12 cellular contexts compared by ENCODE assay signal in genomic region chr14:35368583-35368982, GRCh38. TPM values are rescaled to one million over a fixed set of nuclear protein-coding genes. Genes with fewer than 3 reads are reported as not detected.
DNase-seq lines count a peak whose midpoint lies in the region; ATAC-seq, FAIRE-seq and TF ChIP-seq lines count a peak whose summit lies in the region.
"Had no signal": no experiment of that assay in that cellular context is flagged by ENCODE, and none has a peak within 500 bp of the region (broad histone marks: within the 10 kb centered on the region; RNA-seq: fewer than 3 reads in every experiment).

No MANE protein-coding gene starts in this region.

- no peak for ATAC-seq in HepG2
- ATAC-seq in right lobe of liver, result no peak
- no peak for ATAC-seq in aorta (ENCODE audit: low FRiP score)
- no peak for ATAC-seq in HG02588 (IDR thresholded peaks at IDR 0.05; ENCODE audit: unreplicated experiment)

- POLR2A ChIA-PET in HepG2 (lab: Yijun Ruan, JAX), result interaction anchor here (0.6 to 4.6 kb wide), 11 partner anchors 8 to 77 kb away, joined by 3 to 25 read pairs (median 8); partner anchors contain the start of genes NFKBIA and PSMA6

- no peak for DNase-seq in HepG2 (ENCODE audit: low spot score)
- no peak for DNase-seq in right lobe of liver
- DNase-seq in neuronal stem cell (ENCODE audit: low spot score), result no peak
- peak; percentile 43 to 76 for DNase-seq in aorta
- DNase-seq in HFFc6, result no peak
- no peak for DNase-seq in stimulated activated naive CD4-positive, alpha-beta T cell (lab: John Stamatoyannopoulos, UW)
- DNase-seq: effector CD4-positive, alpha-beta T cell; EL had no signal

- TF ChIP-seq EP300 in HepG2 (IDR thresholded peaks at IDR 0.05; ENCODE audit: low read depth in 2 of 2, low read length in 2 of 2) (no peak), HepG2 (CRISPR knock-in tag; IDR thresholded peaks at IDR 0.05; ENCODE audit: borderline replicate concordance) (no peak)

- H3K36me3 Mint-ChIP-seq in dendritic cell treated with granulocyte-macrophage colony-stimulating factor and Interleukin-4, amounts not matched to agents 40 ng/mL and 50 ng/mL, for 4 days (ENCODE audit: low read depth), result peaks cover 6% of the 10 kb centered on the region
- peaks cover 9% of the 10 kb centered on the region for H3K36me3 Mint-ChIP-seq in HFFc6 (ENCODE audit: low read depth)

- H3K4me1 Mint-ChIP-seq in dendritic cell treated with granulocyte-macrophage colony-stimulating factor and Interleukin-4, amounts not matched to agents 40 ng/mL and 50 ng/mL, for 4 days (ENCODE audit: low read depth), result peaks cover 55% of the 10 kb centered on the region
- H3K4me1 Mint-ChIP-seq in HFFc6 (ENCODE audit: low read depth), result peaks cover 56% of the 10 kb centered on the region

- H3K27ac ChIP-seq in HepG2 (ENCODE audit: extremely low read length, insufficient read depth, low read length) (no peak overlapping the region), right lobe of liver (no peak overlapping the region), neuronal stem cell (replicated peaks; ENCODE audit: low read length) (no peak overlapping the region), aorta (ENCODE audit: low read depth in 1 of 2, low read length in 2 of 2) (no peak overlapping the region)
- H3K27ac ChIP-seq: neutrophil had no signal

- no peak overlapping the region for H2AFZ ChIP-seq in HepG2 (ENCODE audit: low read length)
- peak overlapping the region; percentile 74 for H2AFZ ChIP-seq in neuronal stem cell (ENCODE audit: low read length)

- no TSS peak for BruUV-seq in HepG2 (replicated peaks; lab: Mats Ljungman, UMichigan)

- no peaks in the 10 kb centered on the region for H3K79me1 ChIP-seq in neuronal stem cell (ENCODE audit: low read depth, low read length)

- TF ChIP-seq POLR2A in HepG2 (IDR thresholded peaks at IDR 0.05; ENCODE audit: insufficient read depth in 1 of 2, low read depth in 2 of 2, low read length in 2 of 2), result no peak
- TF ChIP-seq POLR2A in right lobe of liver (IDR thresholded peaks at IDR 0.05), result no peak

- H2BK12ac ChIP-seq in neuronal stem cell (ENCODE audit: low read length), result no peak overlapping the region

- H3K9me3 Mint-ChIP-seq in dendritic cell treated with granulocyte-macrophage colony-stimulating factor and Interleukin-4, amounts not matched to agents 40 ng/mL and 50 ng/mL, for 4 days, result peaks cover 9% of the 10 kb centered on the region
- H3K9me3 Mint-ChIP-seq in HFFc6, result peaks cover 8% of the 10 kb centered on the region

- no peak overlapping the region for H3K4me3 ChIP-seq in HepG2 (replicated peaks in 1 of 3; ENCODE audit: insufficient read depth in 1 of 3, low read depth in 2 of 3, low read length in 3 of 3)
- H3K4me3 ChIP-seq in right lobe of liver, result no peak overlapping the region
- H3K4me3 ChIP-seq in neuronal stem cell (ENCODE audit: low read length in 2 of 2), result no peak overlapping the region
- no peak overlapping the region for H3K4me3 ChIP-seq in aorta (ENCODE audit: low read length in 2 of 2)

- H3K18ac ChIP-seq in neuronal stem cell (ENCODE audit: low read length), result no peak overlapping the region

- peak overlapping the region; percentile 42 for H2AK5ac ChIP-seq in neuronal stem cell (ENCODE audit: low read depth, low read length)

- H3K4ac ChIP-seq in neuronal stem cell (ENCODE audit: low read length), result no peak overlapping the region

- H4K8ac ChIP-seq in neuronal stem cell (ENCODE audit: low read depth, low read length), result no peak overlapping the region

- no peaks in the 10 kb centered on the region for H3K27me3 Mint-ChIP-seq in dendritic cell treated with granulocyte-macrophage colony-stimulating factor and Interleukin-4, amounts not matched to agents 40 ng/mL and 50 ng/mL, for 4 days
- H3K27me3 Mint-ChIP-seq in HFFc6 (ENCODE audit: insufficient read depth), result peaks cover 2% of the 10 kb centered on the region; the same call in 1 of the 2 replicates

- H3K36me3 ChIP-seq in HepG2 (replicated peaks in 1 of 2; ENCODE audit: control insufficient read depth in 1 of 2, insufficient read depth in 2 of 2, low read length in 2 of 2) (no peaks in the 10 kb centered on the region), right lobe of liver (no peaks in the 10 kb centered on the region), neuronal stem cell (replicated peaks in 1 of 2; ENCODE audit: control insufficient read depth in 2 of 2, insufficient read depth in 2 of 2, low read length in 2 of 2) (no peaks in the 10 kb centered on the region), aorta (ENCODE audit: control insufficient read depth in 1 of 2, insufficient read depth in 2 of 2, low read length in 1 of 2) (no peaks in the 10 kb centered on the region)
- H3K36me3 ChIP-seq: neutrophil had no signal

- peak overlapping the region; percentile 59 for H2BK15ac ChIP-seq in neuronal stem cell (ENCODE audit: low read length)

- 19% methylated on average over 10 of the region's 10 CpGs for WGBS in HepG2 (ENCODE audit: low lambda C conversion rate)
- 17% methylated on average over 2 of the region's 10 CpGs for WGBS in right lobe of liver (ENCODE audit: insufficient coverage, low coverage, low lambda C conversion rate, missing lambda C conversion rate)
- WGBS in neuronal stem cell (ENCODE audit: extremely low coverage in 2 of 2, insufficient read length in 2 of 2, insufficient replicate concordance in 1 of 2), 2 donors, result no CpG with 5 or more reads among the region's 10 CpGs
- WGBS in aorta, 2 donors, result 19 to 20% methylated on average over 10 of the region's 10 CpGs

- no peak for TF ChIP-seq CTCF in HepG2 (CRISPR knock-in tag; IDR thresholded peaks at IDR 0.05)
- no peak for TF ChIP-seq CTCF in right lobe of liver (IDR thresholded peaks at IDR 0.05)
- TF ChIP-seq CTCF in HFFc6 (IDR thresholded peaks at IDR 0.05), result no peak

- H3K27me3 ChIP-seq in HepG2 (ENCODE audit: control insufficient read depth in 1 of 2, insufficient read depth in 2 of 2, low read length in 2 of 2), result 0 out of 5 replicates have a peak, but pooled peaks cover 0 to 6% of the 10 kb centered on the region in 2 experiments
- H3K27me3 ChIP-seq in right lobe of liver, result no peaks in the 10 kb centered on the region
- H3K27me3 ChIP-seq in neuronal stem cell (ENCODE audit: control insufficient read depth in 3 of 3, insufficient read depth in 3 of 3, low read depth in 1 of 3, low read length in 3 of 3), result no peaks in the 10 kb centered on the region
- H3K27me3 ChIP-seq in aorta (ENCODE audit: control insufficient read depth in 1 of 2, insufficient read depth in 2 of 2, low read length in 1 of 2), result no peaks in the 10 kb centered on the region
- H3K27me3 ChIP-seq: neutrophil had no signal

- in situ Hi-C loops in HepG2 (cut with HindIII; ENCODE audit: extremely low pct_ligation_motif_present, low pct_unique_long_range_greater_than_20kb), result no loop called here

- TF ChIP-seq RAD21 in HepG2 (CRISPR knock-in tag; IDR thresholded peaks at IDR 0.05), result no peak

- H3K4me3 Mint-ChIP-seq in dendritic cell treated with granulocyte-macrophage colony-stimulating factor and Interleukin-4, amounts not matched to agents 40 ng/mL and 50 ng/mL, for 4 days, result no peak overlapping the region
- H3K4me3 Mint-ChIP-seq in HFFc6, result no peak overlapping the region

- H3K9ac ChIP-seq in HepG2 (ENCODE audit: insufficient read depth, low read depth, low read length) (no peak overlapping the region), neuronal stem cell (ENCODE audit: low read depth, low read length, poor library complexity) (no peak overlapping the region)

- H3K27ac Mint-ChIP-seq in dendritic cell treated with granulocyte-macrophage colony-stimulating factor and Interleukin-4, amounts not matched to agents 40 ng/mL and 50 ng/mL, for 4 days, result peak overlapping the region; percentile 98
- H3K27ac Mint-ChIP-seq in HFFc6, result no peak overlapping the region

- CTCF ChIA-PET in HepG2 (lab: Yijun Ruan, JAX; ENCODE audit: low intra/inter-chr PET ratio, low total read pairs), result no interaction called here

- peak overlapping the region; percentile 17 for H3K14ac ChIP-seq in neuronal stem cell (ENCODE audit: low read length)

- H3K23ac ChIP-seq in neuronal stem cell (ENCODE audit: low read depth, low read length, poor library complexity), result no peak overlapping the region

- H3K4me2 ChIP-seq in HepG2 (ENCODE audit: low read depth, low read length), result peak overlapping the region; percentile 22
- no peak overlapping the region for H3K4me2 ChIP-seq in neuronal stem cell (ENCODE audit: insufficient read depth, low read length, poor library complexity, severe bottlenecking)

- peaks cover 11% of the 10 kb centered on the region for H3K9me3 ChIP-seq in HepG2 (ENCODE audit: low read length)
- no peaks in the 10 kb centered on the region for H3K9me3 ChIP-seq in right lobe of liver
- peaks cover 0 to 10% of the 10 kb centered on the region in 2 donors for H3K9me3 ChIP-seq in neuronal stem cell (replicated peaks in 1 of 2; ENCODE audit: control insufficient read depth in 2 of 2, insufficient read depth in 1 of 2, low read depth in 1 of 2, low read length in 2 of 2)
- peaks cover 1% of the 10 kb centered on the region for H3K9me3 ChIP-seq in aorta (ENCODE audit: control insufficient read depth, low read length)
- H3K9me3 ChIP-seq: neutrophil had no signal

- intact Hi-C loops in HepG2 (cut with micrococcal nuclease; ENCODE audit: unreplicated experiment) (loop anchor here (5.0 kb wide), 1 partner anchor 34 kb away; the partner anchor contains the start of gene NFKBIA), right lobe of liver (cut with DNase I) (no loop called here), aorta (cut with DNase I) (no loop called here)
- intact Hi-C loops in dendritic cell treated with granulocyte-macrophage colony-stimulating factor and Interleukin-4, amounts not matched to agents 40 ng/mL and 50 ng/mL, for 4 days (cut with micrococcal nuclease), result loop anchor here (5.0 kb wide), 1 partner anchor 36 kb away; no protein-coding TSS in a partner anchor

- FAIRE-seq in HepG2 (lab: Jason Lieb, UNC), result no peak
- FAIRE-seq: frontal cortex had no signal

- H3K79me2 ChIP-seq in HepG2 (ENCODE audit: insufficient read depth, low read length), result no peaks in the 10 kb centered on the region

- H2BK5ac ChIP-seq in neuronal stem cell (ENCODE audit: low read length), result peak overlapping the region; percentile 60

- H4K20me1 ChIP-seq in HepG2 (ENCODE audit: insufficient read depth, low read length), result no peaks in the 10 kb centered on the region

- no peak overlapping the region for H2BK120ac ChIP-seq in neuronal stem cell (ENCODE audit: low read depth, low read length)

- H3K4me1 ChIP-seq in HepG2 (ENCODE audit: insufficient read depth, low read length) (peaks cover 59% of the 10 kb centered on the region), right lobe of liver (peaks cover 0 to 12% (median 0%) of the 10 kb centered on the region in 4 donors), neuronal stem cell (ENCODE audit: control insufficient read depth in 2 of 2, insufficient read depth in 1 of 2, low read depth in 1 of 2, low read length in 2 of 2) (peaks cover 26 to 35% of the 10 kb centered on the region in 2 donors), aorta (ENCODE audit: control insufficient read depth in 1 of 2, insufficient read depth in 2 of 2, low read length in 2 of 2) (no peaks in the 10 kb centered on the region)

- H4K91ac ChIP-seq in neuronal stem cell (ENCODE audit: low read depth, low read length, poor library complexity), result no peak overlapping the region

RNA-seq across cellular contexts. Expression of gene NFKBIA, which starts 36.0 kb away (rescaled TPM):
- total RNA-seq in HepG2 (2016; rRNA removed; fragmentation: Illumina TruSeq; extraction: Trizol), result 232 and 319 TPM in 2 replicates
- 103 and 116 TPM in 2 replicates for total RNA-seq in HepG2 (2016; cell fraction: cytosol; rRNA removed; fragmentation: Illumina TruSeq; extraction: Trizol; ENCODE audit: low read depth)
- 208 and 321 TPM in 2 replicates for total RNA-seq in HepG2 (2016; cell fraction: insoluble cytoplasmic fraction; rRNA removed; fragmentation: Illumina TruSeq; extraction: Trizol)
- total RNA-seq in HepG2 (2016; cell fraction: membrane; rRNA removed; fragmentation: Illumina TruSeq; extraction: Trizol), result 196 and 209 TPM in 2 replicates
- total RNA-seq in HepG2 (2016; cell fraction: nucleus; rRNA removed; fragmentation: Illumina TruSeq; extraction: Trizol), result 367 and 382 TPM in 2 replicates
- 173 and 197 TPM in 2 replicates for polyA plus RNA-seq in HepG2 (2011; rRNA removed)
- polyA plus RNA-seq in HepG2 (2011; cell fraction: cytosol; rRNA removed), result 81.6 and 128 TPM in 2 replicates
- 363 and 589 TPM in 2 replicates for polyA plus RNA-seq in HepG2 (2011; cell fraction: nucleus; rRNA removed)
- 58.7 and 87.8 TPM in 2 replicates for polyA plus RNA-seq in HepG2 (2012)
- polyA plus RNA-seq in HepG2 (2016; cell fraction: cytosol; fragmentation: Illumina TruSeq; extraction: Trizol; ENCODE audit: low read depth), result 21.2 and 21.7 TPM in 2 replicates
- 160 and 187 TPM in 2 replicates for polyA plus RNA-seq in HepG2 (2016; cell fraction: insoluble cytoplasmic fraction; fragmentation: Illumina TruSeq; extraction: Trizol; ENCODE audit: low read depth)
- 41.5 and 42.6 TPM in 2 replicates for polyA plus RNA-seq in HepG2 (2016; cell fraction: membrane; fragmentation: Illumina TruSeq; extraction: Trizol; ENCODE audit: low read depth)
- 546 and 548 TPM in 2 replicates for polyA plus RNA-seq in HepG2 (2016; cell fraction: nucleus; fragmentation: Illumina TruSeq; extraction: Trizol; ENCODE audit: insufficient read depth, low read depth)
- polyA minus RNA-seq in HepG2 (2011; rRNA and poly(A)+ RNA removed; ENCODE audit: low replicate concordance), result 421 and 666 TPM in 2 replicates
- polyA minus RNA-seq in HepG2 (2011; cell fraction: cytosol; rRNA and poly(A)+ RNA removed), result 80.5 and 103 TPM in 2 replicates
- 421 and 559 TPM in 2 replicates for polyA minus RNA-seq in HepG2 (2011; cell fraction: nucleus; rRNA and poly(A)+ RNA removed)
- 100 to 1,000 TPM in 3 of 6 experiments, 10 to 100 TPM in 3; 84.8 to 140 (median 106) TPM for total RNA-seq in right lobe of liver
- polyA plus RNA-seq in neuronal stem cell (2013, experiment 1 of 2), result 18.9 TPM
- 19.1 TPM for polyA plus RNA-seq in neuronal stem cell (2013, experiment 2 of 2)
- 100 to 1,000 TPM; 126 to 186 TPM for total RNA-seq in aorta
- 10 to 100 TPM; 83.0 to 97.1 TPM for polyA plus RNA-seq in aorta
- total RNA-seq in HFFc6 (2021; fragmentation: NEBNext Ultra II Directional; extraction: Animal tissue kit (Norgen Biotek cat#: 25700)), result 10 to 100 TPM; 27.6 to 52.1 (median 48.3) TPM

Comparison
In these comparisons a context has a peak if more than half of its experiments do, and no peak if none do; other contexts are left out.
1. intact Hi-C loops: an anchor here in HepG2 (5.0 kb wide) and dendritic cell treated with granulocyte-macrophage colony-stimulating factor and Interleukin-4, amounts not matched to agents 40 ng/mL and 50 ng/mL, for 4 days (5.0 kb wide); none called in right lobe of liver and aorta.
2. DNase-seq: peak in aorta (2 of 2); none in HepG2 (single experiment), right lobe of liver (0 of 3), neuronal stem cell (single experiment), HFFc6 (single experiment) and stimulated activated naive CD4-positive, alpha-beta T cell (0 of 6).